8 cellular contexts compared by ENCODE assay signal in the genomic region with DNA sequence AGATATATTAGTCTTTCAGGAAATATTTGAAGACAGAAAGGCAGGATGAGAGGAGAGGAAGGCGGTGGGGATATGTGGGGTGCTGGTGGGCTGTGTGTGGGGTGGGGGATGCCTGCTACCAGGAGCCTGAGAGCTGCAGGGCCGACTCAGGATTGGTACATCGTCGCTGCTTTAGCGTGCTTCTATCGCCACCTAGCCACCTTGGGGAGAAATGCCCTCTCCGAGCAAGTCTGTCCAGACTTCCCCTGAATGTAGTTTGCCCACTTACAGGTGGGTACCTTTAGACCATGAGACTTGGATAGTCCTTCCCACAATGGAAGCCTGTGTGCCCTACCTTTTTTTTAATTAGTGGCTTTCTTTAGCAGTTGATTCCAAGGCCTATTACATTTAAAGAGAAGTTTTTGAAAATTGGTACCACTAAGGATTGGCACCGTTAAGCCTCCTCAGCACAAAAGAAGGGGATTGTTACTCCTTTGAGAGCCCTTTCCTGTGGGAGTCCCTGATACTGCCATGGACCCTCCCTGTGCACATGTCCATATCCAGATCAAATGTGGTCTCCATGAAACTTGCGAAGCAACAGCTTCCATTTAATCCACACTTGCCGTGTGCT.
DNase-seq lines count a peak whose midpoint lies in the region; ATAC-seq and TF ChIP-seq lines count a peak whose summit lies in the region.

No MANE protein-coding gene starts in this region.

- CTCF ChIA-PET in activated CD8-positive, alpha-beta T cell treated with anti-CD3 and anti-CD28 coated beads for 36 hours (lab: Charles Lee) = interaction anchor here (0.7 to 3.8 kb wide), 48 partner anchors 9 to 620 kb away, joined by 3 to 46 read pairs (median 4); no protein-coding TSS in a partner anchor

- no peak overlapping the region for H3K4me3 Mint-ChIP-seq in activated CD8-positive, alpha-beta T cell treated with anti-CD3 and anti-CD28 coated beads for 36 hours
- no peak overlapping the region for H3K4me3 Mint-ChIP-seq in effector memory CD8-positive, alpha-beta T cell

- intact Hi-C loops in activated CD8-positive, alpha-beta T cell treated with anti-CD3 and anti-CD28 coated beads for 36 hours (cut with micrococcal nuclease) = loop anchor here (2.0 to 5.0 kb wide), 2 partner anchors 292 to 336 kb away; no protein-coding TSS in a partner anchor

- POLR2A ChIA-PET in activated CD8-positive, alpha-beta T cell treated with anti-CD3 and anti-CD28 coated beads for 36 hours (lab: Charles Lee) = interaction anchor here (0.7 to 0.8 kb wide), 2 partner anchors 550 to 1574 kb away, joined by 3 read pairs; no protein-coding TSS in a partner anchor

- no peaks in the 10 kb centered on the region for H3K36me3 Mint-ChIP-seq in activated CD8-positive, alpha-beta T cell treated with anti-CD3 and anti-CD28 coated beads for 36 hours (ENCODE audit: low read depth)
- H3K36me3 Mint-ChIP-seq in effector memory CD8-positive, alpha-beta T cell (ENCODE audit: insufficient read depth) = no peaks in the 10 kb centered on the region

- in situ Hi-C loops in ACHN (cut with HindIII; ENCODE audit: low pct_ligation_motif_present, low pct_unique_long_range_greater_than_20kb, low sequenced_read_pairs) = no loop called here

- no peaks in the 10 kb centered on the region for H3K9me3 Mint-ChIP-seq in activated CD8-positive, alpha-beta T cell treated with anti-CD3 and anti-CD28 coated beads for 36 hours
- H3K9me3 Mint-ChIP-seq in effector memory CD8-positive, alpha-beta T cell = no peaks in the 10 kb centered on the region

- peaks cover 6% of the 10 kb centered on the region for H3K27me3 Mint-ChIP-seq in activated CD8-positive, alpha-beta T cell treated with anti-CD3 and anti-CD28 coated beads for 36 hours
- peaks cover 34 to 54% of the 10 kb centered on the region in 2 donors for H3K27me3 Mint-ChIP-seq in effector memory CD8-positive, alpha-beta T cell

- peak; percentile 61 for DNase-seq in ACHN
- DNase-seq in NCI-H748 (lab: John Stamatoyannopoulos, UW; ENCODE audit: unreplicated experiment) = peak; percentile 79
- peak; percentile 65 for DNase-seq in activated CD8-positive, alpha-beta T cell treated with anti-CD3 and anti-CD28 coated beads for 36 hours
- DNase-seq in effector memory CD8-positive, alpha-beta T cell = peak; percentile 40 to 52 (median 44)
- peak; percentile 62 for DNase-seq in midbrain (lab: John Stamatoyannopoulos, UW)
- DNase-seq in stimulated activated CD8-positive, alpha-beta memory T cell treated with anti-CD3 and anti-CD28 coated beads, Interleukin-7, amount 100 ng/mL, for 4 hours (ENCODE audit: low read depth in 2 of 2) = peak; percentile 29 to 34

- no peaks in the 10 kb centered on the region for H3K4me1 Mint-ChIP-seq in activated CD8-positive, alpha-beta T cell treated with anti-CD3 and anti-CD28 coated beads for 36 hours (ENCODE audit: low read depth)
- no peaks in the 10 kb centered on the region for H3K4me1 Mint-ChIP-seq in effector memory CD8-positive, alpha-beta T cell (ENCODE audit: low read depth in 2 of 2)

- ATAC-seq in GM18511 (IDR thresholded peaks at IDR 0.05; ENCODE audit: unreplicated experiment) (peak; percentile 78), HG03378 (IDR thresholded peaks at IDR 0.05; ENCODE audit: unreplicated experiment) (peak; percentile 69)
- peak; percentile 74 for ATAC-seq in activated CD8-positive, alpha-beta T cell treated with anti-CD3 and anti-CD28 coated beads for 36 hours
- ATAC-seq in effector memory CD8-positive, alpha-beta T cell (replicated peaks) = peak; percentile 55

- no peak overlapping the region for H3K27ac Mint-ChIP-seq in activated CD8-positive, alpha-beta T cell treated with anti-CD3 and anti-CD28 coated beads for 36 hours
- no peak overlapping the region for H3K27ac Mint-ChIP-seq in effector memory CD8-positive, alpha-beta T cell

- peak; percentile 80 for TF ChIP-seq CTCF in activated CD8-positive, alpha-beta T cell treated with anti-CD3 and anti-CD28 coated beads for 36 hours (IDR thresholded peaks at IDR 0.05)

Comparison
In these comparisons a context has a peak if more than half of its experiments do, and no peak if none do; other contexts are left out.
1. Peak in every context shown above with its lines: DNase-seq and ATAC-seq.